8 cellular contexts compared by ENCODE assay signal in genomic region chr3:69439683-69440270, GRCh38. TPM values are rescaled to one million over a fixed set of nuclear protein-coding genes. Genes with fewer than 3 reads are reported as not detected.
DNase-seq lines count a peak whose midpoint lies in the region; ATAC-seq and TF ChIP-seq lines count a peak whose summit lies in the region.

No MANE protein-coding gene starts in this region.

- intact Hi-C loops in PC-9 (cut with micrococcal nuclease; ENCODE audit: unreplicated experiment): loop anchor here (1.0 to 2.0 kb wide), 2 partner anchors 231 to 278 kb away; no protein-coding TSS in a partner anchor

- no peaks in the 10 kb centered on the region for H3K79me2 ChIP-seq in PC-9 (ENCODE audit: low read depth)
- H3K79me2 ChIP-seq in fibroblast of lung (ENCODE audit: control insufficient read depth, insufficient read depth, low read length): no peaks in the 10 kb centered on the region

- ATAC-seq in HG03025 (IDR thresholded peaks at IDR 0.05; ENCODE audit: low FRiP score, unreplicated experiment): no peak
- ATAC-seq in GM19324 (IDR thresholded peaks at IDR 0.05; ENCODE audit: low FRiP score, unreplicated experiment): no peak

- H3K9ac ChIP-seq in fibroblast of lung (ENCODE audit: insufficient read depth, low read length): no peak overlapping the region

- H3K4me2 ChIP-seq in PC-9: peak overlapping the region; percentile 38
- H3K4me2 ChIP-seq in fibroblast of lung (ENCODE audit: extremely low read depth, insufficient read depth, low read length): peak overlapping the region; percentile 6

- H3K36me3 ChIP-seq in PC-9 (ENCODE audit: low read depth) (no peaks in the 10 kb centered on the region), fibroblast of lung (ENCODE audit: control insufficient read depth, insufficient read depth, low read length) (no peaks in the 10 kb centered on the region)

- H2AFZ ChIP-seq in PC-9 (peak overlapping the region; percentile 69; the same call in 1 of the 2 replicates), fibroblast of lung (ENCODE audit: low read length) (peak overlapping the region; percentile 1)

- CTCF ChIA-PET in PC-9 (lab: Charles Lee): interaction anchor here (0.6 to 1.0 kb wide), 6 partner anchors 9 to 361 kb away, joined by 3 to 6 read pairs (median 4); no protein-coding TSS in a partner anchor

- H4K20me1 ChIP-seq in PC-9 (ENCODE audit: insufficient read depth) (no peaks in the 10 kb centered on the region), fibroblast of lung (ENCODE audit: control insufficient read depth, extremely low read depth, insufficient read depth, low read length) (no peaks in the 10 kb centered on the region)

- no peak overlapping the region for H3K27ac ChIP-seq in PC-9
- no peak overlapping the region for H3K27ac ChIP-seq in fibroblast of lung (ENCODE audit: insufficient read depth, low read length)

- no peaks in the 10 kb centered on the region for H3K9me2 ChIP-seq in PC-9 (ENCODE audit: insufficient read depth)

- no peak overlapping the region for H3K4me3 ChIP-seq in PC-9
- peak overlapping the region in 1 of 4 experiments; percentile 29 for H3K4me3 ChIP-seq in fibroblast of lung (replicated peaks in 1 of 4; ENCODE audit: control extremely low read depth in 1 of 4, insufficient read depth in 1 of 4, low read depth in 3 of 4, low read length in 4 of 4)

- H3K4me1 ChIP-seq in PC-9 (replicated peaks; ENCODE audit: insufficient read depth): no peaks in the 10 kb centered on the region
- H3K4me1 ChIP-seq in fibroblast of lung (ENCODE audit: control insufficient read depth, extremely low read depth, insufficient read depth, low read length): no peaks in the 10 kb centered on the region

- H3K27me3 ChIP-seq in PC-9 (ENCODE audit: insufficient read depth, low read depth): no peaks in the 10 kb centered on the region
- H3K27me3 ChIP-seq in fibroblast of lung (ENCODE audit: control insufficient read depth, insufficient read depth, low read length): no peaks in the 10 kb centered on the region

- POLR2A ChIA-PET in PC-9 (lab: Charles Lee; ENCODE audit: unreplicated experiment): interaction anchor here (0.5 kb wide), 1 partner anchor 251 kb away, joined by 21 read pairs; no protein-coding TSS in a partner anchor

- BruUV-seq in PC-9 (replicated peaks; lab: Mats Ljungman, UMichigan): no TSS peak

- H3K9me3 ChIP-seq in PC-9 (ENCODE audit: insufficient read depth, low read depth): no peaks in the 10 kb centered on the region
- no peaks in the 10 kb centered on the region for H3K9me3 ChIP-seq in fibroblast of lung (ENCODE audit: control insufficient read depth, insufficient read depth, low read depth, low read length)

- DNase-seq in NCI-H1417 (lab: John Stamatoyannopoulos, UW) (peak in 2 of 3 experiments; percentile 4 to 10), NCI-H1417 treated with DMSO at 0.1 percent for 48 hours (lab: John Stamatoyannopoulos, UW) (no peak), PC-9 (peak in 1 of 2 experiments; percentile 3), fibroblast of lung (ENCODE audit: low read depth in 2 of 2) (peak; percentile 11 to 59), renal cortical epithelial cell (ENCODE audit: low read depth) (peak; percentile 54), NCI-H2227 (lab: John Stamatoyannopoulos, UW; ENCODE audit: unreplicated experiment) (no peak)

- no peaks in the 10 kb centered on the region for H3F3A ChIP-seq in PC-9 (ENCODE audit: insufficient read depth, low read depth)

- peak; percentile 68 for TF ChIP-seq CTCF in PC-9 (conservative IDR thresholded peaks at IDR 0.05)
- TF ChIP-seq CTCF in fibroblast of lung (conservative IDR thresholded peaks at IDR 0.05 in 1 of 2, IDR thresholded peaks at IDR 0.05 in 1 of 2; ENCODE audit: low read depth in 1 of 2, low read length in 2 of 2): peak; percentile 64 to 80

RNA-seq across cellular contexts. Expression of gene FRMD4B, which starts 53.9 kb away (rescaled TPM):
- total RNA-seq in PC-9 (2021): 7.6 and 10.2 TPM in 2 replicates
- 0.51 and 1.2 TPM in 2 replicates for total RNA-seq in fibroblast of lung
- polyA plus RNA-seq in fibroblast of lung: 0.47 and 0.86 TPM in 2 replicates
- polyA plus RNA-seq in fibroblast of lung (2012): 0.25 and 0.33 TPM in 2 replicates
- polyA minus RNA-seq in fibroblast of lung (ENCODE audit: low replicate concordance): 0.74 TPM in 1 of 2 replicates, not detected in the other
- total RNA-seq in renal cortical epithelial cell: 20.8 and 24.5 TPM in 2 replicates

Comparison
In these comparisons a context has a peak if more than half of its experiments do, and no peak if none do; other contexts are left out.
1. DNase-seq: peak in NCI-H1417 (2 of 3), fibroblast of lung (2 of 2) and renal cortical epithelial cell (single experiment); none in NCI-H1417 treated with DMSO at 0.1 percent for 48 hours (single experiment) and NCI-H2227 (single experiment).